In genomic region chr16:745739-746138, GRCh38 we compare ENCODE assay signal across 10 cellular contexts. TPM values are rescaled to one million over a fixed set of nuclear protein-coding genes. Genes with fewer than 3 reads are reported as not detected.
DNase-seq lines count a peak whose midpoint lies in the region; ATAC-seq and TF ChIP-seq lines count a peak whose summit lies in the region.
"Had no signal": no experiment of that assay in that cellular context is flagged by ENCODE, and none has a peak within 500 bp of the region (broad histone marks: within the 10 kb centered on the region; RNA-seq: fewer than 3 reads in every experiment).

No MANE protein-coding gene starts in this region.

- no peak overlapping the region for H2AK9ac ChIP-seq in IMR-90 (replicated peaks; ENCODE audit: low read depth, low read length, poor library complexity)

- H2BK120ac ChIP-seq in IMR-90 (ENCODE audit: low read depth, low read length) = no peak overlapping the region

- H3K79me1 ChIP-seq in IMR-90 (ENCODE audit: low read depth in 1 of 2, low read length in 2 of 2) = no peaks in the 10 kb centered on the region

- dilution Hi-C loops in IMR-90 (cut with HindIII; ENCODE audit: low sequenced_read_pairs, unreplicated experiment) = no loop called here

- H2AFZ ChIP-seq in IMR-90 (replicated peaks; ENCODE audit: low read length, poor library complexity) = no peak overlapping the region

- H3K27ac ChIP-seq in IMR-90 (ENCODE audit: insufficient read depth, low read length) (no peak overlapping the region), ovary (no peak overlapping the region)
- H3K27ac ChIP-seq: BLaER1 treated with 17β-estradiol and CSF1 and Interleukin-3, amounts not matched to agents 10 nM and 100 nM; left ventricle myocardium inferior had no signal

- no peak overlapping the region for H2BK5ac ChIP-seq in IMR-90 (ENCODE audit: low read depth, low read length, poor library complexity, severe bottlenecking)

- H3K14ac ChIP-seq in IMR-90 (replicated peaks; ENCODE audit: low read depth, low read length) = no peak overlapping the region

- TF ChIP-seq RAD21 in IMR-90 (IDR thresholded peaks at IDR 0.05; ENCODE audit: low read length) = peak; percentile 35

- H3K9me3 Mint-ChIP-seq in chondrocyte (ENCODE audit: low read depth) = no peaks in the 10 kb centered on the region
- no peaks in the 10 kb centered on the region for H3K9me3 Mint-ChIP-seq in activated CD4-positive, alpha-beta T cell treated with anti-CD3 and anti-CD28 coated beads, Interleukin-2, amount 10 ng/mL, durations not matched to agents 24 days and 14 days

- H2BK15ac ChIP-seq in IMR-90 (ENCODE audit: low read depth, low read length) = no peak overlapping the region

- BruUV-seq in IMR-90 (replicated peaks; lab: Mats Ljungman, UMichigan) = no TSS peak

- in situ Hi-C loops in IMR-90 (cut with MboI; ENCODE audit: low sequenced_read_pairs) = no loop called here

- H3K27ac Mint-ChIP-seq in chondrocyte (ENCODE audit: unreplicated experiment) = no peak overlapping the region
- no peak overlapping the region for H3K27ac Mint-ChIP-seq in activated CD4-positive, alpha-beta T cell treated with anti-CD3 and anti-CD28 coated beads, Interleukin-2, amount 10 ng/mL, durations not matched to agents 24 days and 14 days

- intact Hi-C loops in IMR-90 (cut with micrococcal nuclease) (no loop called here), ovary (cut with DNase I) (no loop called here)
- intact Hi-C loops in activated CD4-positive, alpha-beta T cell treated with anti-CD3 and anti-CD28 coated beads, Interleukin-2, amount 10 ng/mL, durations not matched to agents 24 days and 14 days (cut with micrococcal nuclease) = no loop called here

- H3K4me3 ChIP-seq in IMR-90 (ENCODE audit: insufficient read depth, low read depth, low read length) (no peak overlapping the region), ovary (no peak overlapping the region)
- H3K4me3 ChIP-seq: BLaER1 treated with 17β-estradiol and CSF1 and Interleukin-3, amounts not matched to agents 10 nM and 100 nM; left ventricle myocardium inferior had no signal

- H3K27me3 ChIP-seq in IMR-90 (ENCODE audit: control insufficient read depth, insufficient read depth, low read length) = no peaks in the 10 kb centered on the region; the same call in 1 of the 2 replicates
- H3K27me3 ChIP-seq in ovary = no peaks in the 10 kb centered on the region
- H3K27me3 ChIP-seq: BLaER1 treated with 17β-estradiol and CSF1 and Interleukin-3, amounts not matched to agents 10 nM and 100 nM had no signal

- POLR2A ChIA-PET in IMR-90 (lab: Charles Lee; ENCODE audit: unreplicated experiment) = no interaction called here

- H3K9ac ChIP-seq in IMR-90 (ENCODE audit: low read depth, low read length) = no peak overlapping the region
- H3K9ac ChIP-seq: BLaER1 treated with 17β-estradiol and CSF1 and Interleukin-3, amounts not matched to agents 10 nM and 100 nM had no signal

- H3K4me1 ChIP-seq in IMR-90 (ENCODE audit: control insufficient read depth, insufficient read depth, low read length) (no peaks in the 10 kb centered on the region), ovary (ENCODE audit: insufficient read depth) (peaks cover 2% of the 10 kb centered on the region)

- H4K91ac ChIP-seq in IMR-90 (ENCODE audit: insufficient read depth, low read depth, low read length) = no peak overlapping the region

- DNase-seq in NCI-H748 (lab: John Stamatoyannopoulos, UW; ENCODE audit: unreplicated experiment) (peak; percentile 43), NCI-H748 treated with DMSO at 0.1 percent for 48 hours (lab: John Stamatoyannopoulos, UW) (no peak), IMR-90 (no peak), chondrocyte (ENCODE audit: low spot score) (no peak), omental fat pad (ENCODE audit: low spot score) (no peak), ovary (no peak)
- DNase-seq in activated CD4-positive, alpha-beta T cell treated with anti-CD3 and anti-CD28 coated beads, Interleukin-2, amount 10 ng/mL, durations not matched to agents 24 days and 14 days = no peak
- DNase-seq: left ventricle myocardium inferior had no signal

- no peak overlapping the region for H3K4me2 ChIP-seq in IMR-90 (ENCODE audit: low read depth, low read length)
- H3K4me2 ChIP-seq: BLaER1 treated with 17β-estradiol and CSF1 and Interleukin-3, amounts not matched to agents 10 nM and 100 nM had no signal

- no peak overlapping the region for H4K8ac ChIP-seq in IMR-90 (ENCODE audit: low read depth in 2 of 2, low read length in 2 of 2)

- no CpG with 5 or more reads among the region's 14 CpGs for WGBS in IMR-90 (ENCODE audit: extremely low coverage in 2 of 2, insufficient read length in 1 of 2), 2 experiments
- WGBS in ovary, 3 donors = 2 to 10% (median 5%) methylated on average over 14 of the region's 14 CpGs

- no peak for TF ChIP-seq EP300 in ovary (IDR thresholded peaks at IDR 0.05)

- H3K36me3 ChIP-seq in IMR-90 (ENCODE audit: control insufficient read depth, insufficient read depth, low read length) (no peaks in the 10 kb centered on the region), ovary (no peaks in the 10 kb centered on the region)
- H3K36me3 ChIP-seq: BLaER1 treated with 17β-estradiol and CSF1 and Interleukin-3, amounts not matched to agents 10 nM and 100 nM; left ventricle myocardium inferior had no signal

- no peak overlapping the region for H3K56ac ChIP-seq in IMR-90 (ENCODE audit: extremely low read depth, insufficient read depth, low read length)

- no peak overlapping the region for H3K4ac ChIP-seq in IMR-90 (ENCODE audit: low read depth, low read length)

- H3K18ac ChIP-seq in IMR-90 (ENCODE audit: low read depth, low read length) = no peak overlapping the region

- H3K9me3 ChIP-seq in IMR-90 (ENCODE audit: control insufficient read depth, insufficient read depth, low read length) (no peaks in the 10 kb centered on the region), ovary (no peaks in the 10 kb centered on the region)
- H3K9me3 ChIP-seq: BLaER1 treated with 17β-estradiol and CSF1 and Interleukin-3, amounts not matched to agents 10 nM and 100 nM; left ventricle myocardium inferior had no signal

- no peak overlapping the region for H3K23ac ChIP-seq in IMR-90 (ENCODE audit: low read depth, low read length)

- no peak overlapping the region for H2AK5ac ChIP-seq in IMR-90 (ENCODE audit: low read depth, low read length)

- CTCF ChIA-PET in IMR-90 (lab: Yijun Ruan, JAX) = no interaction called here

- peaks cover 8% of the 10 kb centered on the region for H3K4me1 Mint-ChIP-seq in chondrocyte (ENCODE audit: low read depth)
- no peaks in the 10 kb centered on the region for H3K4me1 Mint-ChIP-seq in activated CD4-positive, alpha-beta T cell treated with anti-CD3 and anti-CD28 coated beads, Interleukin-2, amount 10 ng/mL, durations not matched to agents 24 days and 14 days

- no peaks in the 10 kb centered on the region for H3K27me3 Mint-ChIP-seq in chondrocyte (ENCODE audit: low read depth)
- H3K27me3 Mint-ChIP-seq in activated CD4-positive, alpha-beta T cell treated with anti-CD3 and anti-CD28 coated beads, Interleukin-2, amount 10 ng/mL, durations not matched to agents 24 days and 14 days = no peaks in the 10 kb centered on the region

- H3K4me3 Mint-ChIP-seq in chondrocyte (ENCODE audit: unreplicated experiment) = no peak overlapping the region
- no peak overlapping the region for H3K4me3 Mint-ChIP-seq in activated CD4-positive, alpha-beta T cell treated with anti-CD3 and anti-CD28 coated beads, Interleukin-2, amount 10 ng/mL, durations not matched to agents 24 days and 14 days

- ATAC-seq in IMR-90 (ENCODE audit: low read depth) = no peak
- ATAC-seq in omental fat pad (ENCODE audit: low FRiP score) = peak; percentile 44
- no peak for ATAC-seq in HG02678 (IDR thresholded peaks at IDR 0.05; ENCODE audit: unreplicated experiment)

- TF ChIP-seq CTCF in IMR-90 (conservative IDR thresholded peaks at IDR 0.05; ENCODE audit: low read depth, low read length) = peak; percentile 26; the same call in 1 of the 2 replicates
- peak; percentile 67 for TF ChIP-seq CTCF in chondrocyte (IDR thresholded peaks at IDR 0.05)
- TF ChIP-seq CTCF in omental fat pad (IDR thresholded peaks at IDR 0.05) = no peak
- TF ChIP-seq CTCF in ovary (IDR thresholded peaks at IDR 0.05) = no peak

- no peaks in the 10 kb centered on the region for H4K20me1 ChIP-seq in IMR-90 (ENCODE audit: insufficient read depth, low read length)
- H4K20me1 ChIP-seq: BLaER1 treated with 17β-estradiol and CSF1 and Interleukin-3, amounts not matched to agents 10 nM and 100 nM had no signal

- TF ChIP-seq POLR2A in IMR-90 (IDR thresholded peaks at IDR 0.05; ENCODE audit: low read depth, low read length) = no peak
- TF ChIP-seq POLR2A in ovary (IDR thresholded peaks at IDR 0.05) = no peak

- no peak overlapping the region for H2BK20ac ChIP-seq in IMR-90 (ENCODE audit: low read depth, low read length)

- no peaks in the 10 kb centered on the region for H3K36me3 Mint-ChIP-seq in chondrocyte (ENCODE audit: low read depth)
- H3K36me3 Mint-ChIP-seq in activated CD4-positive, alpha-beta T cell treated with anti-CD3 and anti-CD28 coated beads, Interleukin-2, amount 10 ng/mL, durations not matched to agents 24 days and 14 days (ENCODE audit: low read depth) = no peaks in the 10 kb centered on the region

- no peak overlapping the region for H4K5ac ChIP-seq in IMR-90 (ENCODE audit: low read depth, low read length)

- no peaks in the 10 kb centered on the region for H3K9me1 ChIP-seq in IMR-90 (ENCODE audit: insufficient read depth, low read length)

RNA-seq across cellular contexts. Expression of gene CIAO3, which starts 4.9 kb away (rescaled TPM):
- total RNA-seq in IMR-90 (2012; rRNA removed) = 13.9 and 17.0 TPM in 2 replicates
- polyA plus RNA-seq in IMR-90 (2012; rRNA removed) = 20.2 and 20.5 TPM in 2 replicates
- 9.3 and 15.1 TPM in 2 replicates for polyA plus RNA-seq in IMR-90 (2012; cell fraction: cytosol; rRNA removed)
- 56.8 and 112 TPM in 2 replicates for polyA plus RNA-seq in IMR-90 (2012; cell fraction: nucleus; rRNA removed; ENCODE audit: low replicate concordance)
- 20.5 to 26.6 TPM (median 22.1 TPM) in 3 replicates for total RNA-seq in chondrocyte
- total RNA-seq in omental fat pad = 10 to 100 TPM; 17.6 to 26.8 (median 22.1) TPM
- 10 to 100 TPM; 20.8 to 32.5 (median 22.2) TPM for total RNA-seq in ovary
- polyA plus RNA-seq in ovary = 10 to 100 TPM in 1 of 2 donors, 1 to 10 TPM in 1; 8.5 to 18.0 TPM
- 39.5 and 42.5 TPM in 2 replicates for total RNA-seq in activated CD4-positive, alpha-beta T cell treated with anti-CD3 and anti-CD28 coated beads, Interleukin-2, amount 10 ng/mL, durations not matched to agents 24 days and 14 days

RNA-seq across cellular contexts. Expression of gene MSLN, which starts 14.8 kb away (rescaled TPM):
- total RNA-seq in IMR-90 (2012; rRNA removed) = not detected in 2 replicates
- 0.14 and 0.22 TPM in 2 replicates for polyA plus RNA-seq in IMR-90 (2012; rRNA removed)
- polyA plus RNA-seq in IMR-90 (2012; cell fraction: cytosol; rRNA removed) = 0.21 and 0.31 TPM in 2 replicates
- polyA plus RNA-seq in IMR-90 (2012; cell fraction: nucleus; rRNA removed; ENCODE audit: low replicate concordance) = 0.17 and 0.22 TPM in 2 replicates
- total RNA-seq in chondrocyte = 0.41 TPM in 1 of 3 replicates, not detected in the others
- total RNA-seq in omental fat pad = 100 to 1,000 TPM in 2 of 4 donors, 10 to 100 TPM in 1, 1 to 10 TPM in 1; 1.1 to 355 (median 129) TPM
- total RNA-seq in ovary = 100 to 1,000 TPM in 1 of 7 donors, 10 to 100 TPM in 3, 1 to 10 TPM in 2, under 1 TPM in 1; 0.40 to 314 (median 13.6) TPM
- polyA plus RNA-seq in ovary = 1 to 10 TPM; 1.5 to 1.9 TPM
- not detected in 2 replicates for total RNA-seq in activated CD4-positive, alpha-beta T cell treated with anti-CD3 and anti-CD28 coated beads, Interleukin-2, amount 10 ng/mL, durations not matched to agents 24 days and 14 days

RNA-seq across cellular contexts. Expression of gene HAGHL, which starts 18.8 kb away (rescaled TPM):
- 3.0 and 3.1 TPM in 2 replicates for total RNA-seq in IMR-90 (2012; rRNA removed)
- polyA plus RNA-seq in IMR-90 (2012; rRNA removed) = 12.5 and 17.5 TPM in 2 replicates
- 12.2 and 17.9 TPM in 2 replicates for polyA plus RNA-seq in IMR-90 (2012; cell fraction: cytosol; rRNA removed)
- polyA plus RNA-seq in IMR-90 (2012; cell fraction: nucleus; rRNA removed; ENCODE audit: low replicate concordance) = 69.8 and 233 TPM in 2 replicates
- total RNA-seq in chondrocyte = 7.9 to 20.6 TPM (median 15.0 TPM) in 3 replicates
- 1 to 10 TPM in 3 of 4 donors, under 1 TPM in 1; 0.79 to 7.3 (median 4.6) TPM for total RNA-seq in omental fat pad
- 10 to 100 TPM in 1 of 7 donors, 1 to 10 TPM in 6; 2.6 to 25.7 (median 3.6) TPM for total RNA-seq in ovary
- polyA plus RNA-seq in ovary = 1 to 10 TPM in 1 of 2 donors, not detected in 1; 2.6 TPM
- total RNA-seq in activated CD4-positive, alpha-beta T cell treated with anti-CD3 and anti-CD28 coated beads, Interleukin-2, amount 10 ng/mL, durations not matched to agents 24 days and 14 days = 13.1 and 20.9 TPM in 2 replicates

RNA-seq across cellular contexts. Expression of gene CCDC78, which starts 19.5 kb away (rescaled TPM):
- total RNA-seq in IMR-90 (2012; rRNA removed) (0.54 and 0.56 TPM in 2 replicates), chondrocyte (1.8 to 3.9 TPM (median 2.5 TPM) in 3 replicates), omental fat pad (1 to 10 TPM in 2 of 4 donors, under 1 TPM in 2; 0.72 to 2.4 (median 1.5) TPM), ovary (10 to 100 TPM in 1 of 7 donors, 1 to 10 TPM in 4, under 1 TPM in 1, not detected in 1; 0.40 to 44.3 (median 4.7) TPM)
- polyA plus RNA-seq in IMR-90 (2012; rRNA removed) (4.6 and 5.5 TPM in 2 replicates), ovary (under 1 TPM in 1 of 2 donors, not detected in 1; 0.41 TPM)
- 0.21 and 1.0 TPM in 2 replicates for polyA plus RNA-seq in IMR-90 (2012; cell fraction: cytosol; rRNA removed)
- 31.9 and 80.5 TPM in 2 replicates for polyA plus RNA-seq in IMR-90 (2012; cell fraction: nucleus; rRNA removed; ENCODE audit: low replicate concordance)
- total RNA-seq in activated CD4-positive, alpha-beta T cell treated with anti-CD3 and anti-CD28 coated beads, Interleukin-2, amount 10 ng/mL, durations not matched to agents 24 days and 14 days = 6.9 and 8.0 TPM in 2 replicates

RNA-seq across cellular contexts. Expression of gene ANTKMT, which starts 24.8 kb away (rescaled TPM):
- total RNA-seq in IMR-90 (2012; rRNA removed) (7.3 and 7.5 TPM in 2 replicates), chondrocyte (31.6 to 42.4 TPM (median 38.2 TPM) in 3 replicates), omental fat pad (10 to 100 TPM; 21.9 to 45.4 (median 36.2) TPM), ovary (10 to 100 TPM; 15.9 to 43.9 (median 26.0) TPM)
- polyA plus RNA-seq in IMR-90 (2012; rRNA removed) (16.2 and 25.7 TPM in 2 replicates), ovary (10 to 100 TPM in 1 of 2 donors, not detected in 1; 13.2 TPM)
- polyA plus RNA-seq in IMR-90 (2012; cell fraction: cytosol; rRNA removed) = 62.9 and 94.1 TPM in 2 replicates
- polyA plus RNA-seq in IMR-90 (2012; cell fraction: nucleus; rRNA removed; ENCODE audit: low replicate concordance) = 58.1 and 200 TPM in 2 replicates
- total RNA-seq in activated CD4-positive, alpha-beta T cell treated with anti-CD3 and anti-CD28 coated beads, Interleukin-2, amount 10 ng/mL, durations not matched to agents 24 days and 14 days = 38.5 and 56.3 TPM in 2 replicates

Comparison
In these comparisons a context has a peak if more than half of its experiments do, and no peak if none do; other contexts are left out.
1. CTCF ChIP-seq: peak in IMR-90 (single experiment) and chondrocyte (single experiment); none in omental fat pad (0 of 3) and ovary (0 of 3).